Comparison of ENCODE assay signal across 1 cellular context in genomic region chr12:125100551-125101434, GRCh38.
A peak's percentile ranks its signal among the peaks of the same experiment; 100 is the strongest.
TF ChIP-seq lines count a peak whose summit lies in the region.

No MANE protein-coding gene starts in this region.

TF ChIP-seq in HepG2, 621 proteins besides CTCF, POLR2A, EP300 and RAD21 (continued from another document):
- TF ChIP-seq, protein P1, sequence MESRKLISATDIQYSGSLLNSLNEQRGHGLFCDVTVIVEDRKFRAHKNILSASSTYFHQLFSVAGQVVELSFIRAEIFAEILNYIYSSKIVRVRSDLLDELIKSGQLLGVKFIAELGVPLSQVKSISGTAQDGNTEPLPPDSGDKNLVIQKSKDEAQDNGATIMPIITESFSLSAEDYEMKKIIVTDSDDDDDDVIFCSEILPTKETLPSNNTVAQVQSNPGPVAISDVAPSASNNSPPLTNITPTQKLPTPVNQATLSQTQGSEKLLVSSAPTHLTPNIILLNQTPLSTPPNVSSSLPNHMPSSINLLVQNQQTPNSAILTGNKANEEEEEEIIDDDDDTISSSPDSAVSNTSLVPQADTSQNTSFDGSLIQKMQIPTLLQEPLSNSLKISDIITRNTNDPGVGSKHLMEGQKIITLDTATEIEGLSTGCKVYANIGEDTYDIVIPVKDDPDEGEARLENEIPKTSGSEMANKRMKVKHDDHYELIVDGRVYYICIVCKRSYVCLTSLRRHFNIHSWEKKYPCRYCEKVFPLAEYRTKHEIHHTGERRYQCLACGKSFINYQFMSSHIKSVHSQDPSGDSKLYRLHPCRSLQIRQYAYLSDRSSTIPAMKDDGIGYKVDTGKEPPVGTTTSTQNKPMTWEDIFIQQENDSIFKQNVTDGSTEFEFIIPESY (CRISPR knock-in tag; IDR thresholded peaks at IDR 0.05) = no peak
- no peak for TF ChIP-seq ZNF33B (CRISPR knock-in tag; IDR thresholded peaks at IDR 0.05)
- TF ChIP-seq, protein P2, sequence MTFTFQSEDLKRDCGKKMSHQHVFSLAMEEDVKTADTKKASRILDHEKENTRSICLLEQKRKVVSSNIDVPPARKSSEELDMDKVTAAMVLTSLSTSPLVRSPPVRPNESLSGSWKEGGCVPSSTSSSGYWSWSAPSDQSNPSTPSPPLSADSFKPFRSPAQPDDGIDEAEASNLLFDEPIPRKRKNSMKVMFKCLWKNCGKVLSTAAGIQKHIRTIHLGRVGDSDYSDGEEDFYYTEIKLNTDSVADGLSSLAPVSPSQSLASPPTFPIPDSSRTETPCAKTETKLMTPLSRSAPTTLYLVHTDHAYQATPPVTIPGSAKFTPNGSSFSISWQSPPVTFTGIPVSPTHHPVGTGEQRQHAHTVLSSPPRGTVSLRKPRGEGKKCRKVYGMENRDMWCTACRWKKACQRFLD (CRISPR knock-in tag; IDR thresholded peaks at IDR 0.05; ENCODE audit: borderline replicate concordance) = no peak
- no peak for TF ChIP-seq KDM5A (IDR thresholded peaks at IDR 0.05; ENCODE audit: borderline replicate concordance, low read length)
- TF ChIP-seq, protein P3, sequence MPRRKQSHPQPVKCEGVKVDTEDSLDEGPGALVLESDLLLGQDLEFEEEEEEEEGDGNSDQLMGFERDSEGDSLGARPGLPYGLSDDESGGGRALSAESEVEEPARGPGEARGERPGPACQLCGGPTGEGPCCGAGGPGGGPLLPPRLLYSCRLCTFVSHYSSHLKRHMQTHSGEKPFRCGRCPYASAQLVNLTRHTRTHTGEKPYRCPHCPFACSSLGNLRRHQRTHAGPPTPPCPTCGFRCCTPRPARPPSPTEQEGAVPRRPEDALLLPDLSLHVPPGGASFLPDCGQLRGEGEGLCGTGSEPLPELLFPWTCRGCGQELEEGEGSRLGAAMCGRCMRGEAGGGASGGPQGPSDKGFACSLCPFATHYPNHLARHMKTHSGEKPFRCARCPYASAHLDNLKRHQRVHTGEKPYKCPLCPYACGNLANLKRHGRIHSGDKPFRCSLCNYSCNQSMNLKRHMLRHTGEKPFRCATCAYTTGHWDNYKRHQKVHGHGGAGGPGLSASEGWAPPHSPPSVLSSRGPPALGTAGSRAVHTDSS (CRISPR knock-in tag; conservative IDR thresholded peaks at IDR 0.05) = no peak
- TF ChIP-seq, protein P4, sequence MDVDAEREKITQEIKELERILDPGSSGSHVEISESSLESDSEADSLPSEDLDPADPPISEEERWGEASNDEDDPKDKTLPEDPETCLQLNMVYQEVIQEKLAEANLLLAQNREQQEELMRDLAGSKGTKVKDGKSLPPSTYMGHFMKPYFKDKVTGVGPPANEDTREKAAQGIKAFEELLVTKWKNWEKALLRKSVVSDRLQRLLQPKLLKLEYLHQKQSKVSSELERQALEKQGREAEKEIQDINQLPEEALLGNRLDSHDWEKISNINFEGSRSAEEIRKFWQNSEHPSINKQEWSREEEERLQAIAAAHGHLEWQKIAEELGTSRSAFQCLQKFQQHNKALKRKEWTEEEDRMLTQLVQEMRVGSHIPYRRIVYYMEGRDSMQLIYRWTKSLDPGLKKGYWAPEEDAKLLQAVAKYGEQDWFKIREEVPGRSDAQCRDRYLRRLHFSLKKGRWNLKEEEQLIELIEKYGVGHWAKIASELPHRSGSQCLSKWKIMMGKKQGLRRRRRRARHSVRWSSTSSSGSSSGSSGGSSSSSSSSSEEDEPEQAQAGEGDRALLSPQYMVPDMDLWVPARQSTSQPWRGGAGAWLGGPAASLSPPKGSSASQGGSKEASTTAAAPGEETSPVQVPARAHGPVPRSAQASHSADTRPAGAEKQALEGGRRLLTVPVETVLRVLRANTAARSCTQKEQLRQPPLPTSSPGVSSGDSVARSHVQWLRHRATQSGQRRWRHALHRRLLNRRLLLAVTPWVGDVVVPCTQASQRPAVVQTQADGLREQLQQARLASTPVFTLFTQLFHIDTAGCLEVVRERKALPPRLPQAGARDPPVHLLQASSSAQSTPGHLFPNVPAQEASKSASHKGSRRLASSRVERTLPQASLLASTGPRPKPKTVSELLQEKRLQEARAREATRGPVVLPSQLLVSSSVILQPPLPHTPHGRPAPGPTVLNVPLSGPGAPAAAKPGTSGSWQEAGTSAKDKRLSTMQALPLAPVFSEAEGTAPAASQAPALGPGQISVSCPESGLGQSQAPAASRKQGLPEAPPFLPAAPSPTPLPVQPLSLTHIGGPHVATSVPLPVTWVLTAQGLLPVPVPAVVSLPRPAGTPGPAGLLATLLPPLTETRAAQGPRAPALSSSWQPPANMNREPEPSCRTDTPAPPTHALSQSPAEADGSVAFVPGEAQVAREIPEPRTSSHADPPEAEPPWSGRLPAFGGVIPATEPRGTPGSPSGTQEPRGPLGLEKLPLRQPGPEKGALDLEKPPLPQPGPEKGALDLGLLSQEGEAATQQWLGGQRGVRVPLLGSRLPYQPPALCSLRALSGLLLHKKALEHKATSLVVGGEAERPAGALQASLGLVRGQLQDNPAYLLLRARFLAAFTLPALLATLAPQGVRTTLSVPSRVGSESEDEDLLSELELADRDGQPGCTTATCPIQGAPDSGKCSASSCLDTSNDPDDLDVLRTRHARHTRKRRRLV (CRISPR knock-in tag; IDR thresholded peaks at IDR 0.05) = no peak
- no peak for TF ChIP-seq ZNF180 (CRISPR knock-in tag; IDR thresholded peaks at IDR 0.05; ENCODE audit: borderline replicate concordance, low read depth)
- TF ChIP-seq KMT2A (CRISPR knock-in tag; IDR thresholded peaks at IDR 0.05) = no peak
- TF ChIP-seq ZNF329 (CRISPR knock-in tag; IDR thresholded peaks at IDR 0.05; ENCODE audit: low read depth) = no peak
- peak; percentile 57 for TF ChIP-seq CEBPG (CRISPR knock-in tag; IDR thresholded peaks at IDR 0.05)
